Comparison of ENCODE assay signal across 8 cellular contexts in the genomic region with DNA sequence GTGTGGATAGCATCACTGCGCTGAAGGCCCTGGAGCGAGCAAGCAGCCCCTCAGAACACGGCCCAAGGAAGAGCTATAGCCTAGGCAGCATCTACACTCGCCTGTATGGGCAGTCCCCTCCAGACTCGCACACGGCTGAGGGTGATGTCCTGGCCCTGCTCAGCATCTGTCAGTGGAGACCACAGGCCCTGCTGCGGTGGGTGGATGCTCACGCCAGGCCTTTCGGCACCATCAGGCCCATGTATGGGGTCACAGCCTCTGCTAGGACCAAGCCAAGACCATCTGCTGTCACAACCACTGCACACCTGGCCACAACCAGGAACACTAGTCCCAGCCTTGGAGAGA. TPM values are rescaled to one million over a fixed set of nuclear protein-coding genes. Genes with fewer than 3 reads are reported as not detected.
DNase-seq lines count a peak whose midpoint lies in the region; ATAC-seq, FAIRE-seq and TF ChIP-seq lines count a peak whose summit lies in the region.

No MANE protein-coding gene starts in this region.

- H3K4me3 ChIP-seq in A673 (ENCODE audit: low read depth, low read length, poor library complexity, severe bottlenecking) = peak overlapping the region; percentile 44
- peak overlapping the region in 1 of 3 experiments; percentile 55 for H3K4me3 ChIP-seq in mammary epithelial cell (replicated peaks in 1 of 3; ENCODE audit: insufficient read depth in 1 of 3, low read depth in 2 of 3, low read length in 3 of 3)

- peaks cover 21 to 65% (median 58%) of the 10 kb centered on the region in 4 donors for H3K4me1 Mint-ChIP-seq in naive thymus-derived CD8-positive, alpha-beta T cell

- BruUV-seq in A673 (replicated peaks; lab: Mats Ljungman, UMichigan) (no TSS peak), mammary epithelial cell (replicated peaks; lab: Mats Ljungman, UMichigan) (no TSS peak)

- FAIRE-seq in HTR-8/SVneo (lab: Jason Lieb, UNC) (peak; percentile 9), urothelium cell line (lab: Jason Lieb, UNC) (no peak)

- DNase-seq in A673 (ENCODE audit: low spot score) (no peak), HTR-8/SVneo (ENCODE audit: insufficient read length, low spot score) (no peak), mammary epithelial cell (no peak), hypothalamus (lab: John Stamatoyannopoulos, UW) (no peak), urothelium cell line (ENCODE audit: low spot score) (no peak), NCI-H82 treated with DMSO at 0.1 percent for 48 hours (lab: John Stamatoyannopoulos, UW; ENCODE audit: unreplicated experiment) (no peak)
- no peak for DNase-seq in naive thymus-derived CD8-positive, alpha-beta T cell

- peaks cover 0 to 22% (median 0%) of the 10 kb centered on the region in 3 donors for H3K36me3 Mint-ChIP-seq in naive thymus-derived CD8-positive, alpha-beta T cell

- in situ Hi-C loops in mammary epithelial cell (cut with MboI; ENCODE audit: low sequenced_read_pairs in 2 of 2) = loop anchor here in 1 of 2 donors (5.0 to 25.0 kb wide), 2 partner anchors 90 to 195 kb away; a partner anchor contains a TSS

- H3K4me3 Mint-ChIP-seq in naive thymus-derived CD8-positive, alpha-beta T cell = peak overlapping the region; percentile 84 to 93 (median 90)

- intact Hi-C loops in A673 (cut with micrococcal nuclease; ENCODE audit: unreplicated experiment) = no loop called here
- intact Hi-C loops in mammary epithelial cell (cut with micrococcal nuclease) = loop anchor here (10.0 kb wide), 1 partner anchor 168 kb away; a partner anchor contains a TSS

- H3K79me2 ChIP-seq in mammary epithelial cell (ENCODE audit: insufficient read depth, low read length) = peaks cover 54% of the 10 kb centered on the region

- H2AFZ ChIP-seq in mammary epithelial cell (ENCODE audit: low read depth, low read length) = no peak overlapping the region

- dilution Hi-C loops in mammary epithelial cell (cut with HindIII; ENCODE audit: low sequenced_read_pairs) = no loop called here

- H3K27me3 Mint-ChIP-seq in naive thymus-derived CD8-positive, alpha-beta T cell = no peaks in the 10 kb centered on the region

- CTCF ChIA-PET in A673 (lab: Charles Lee) (no interaction called here), mammary epithelial cell (lab: Charles Lee; ENCODE audit: low non-redundant PET) (interaction anchor here (0.6 kb wide), 1 partner anchor 61 kb away, joined by 3 read pairs; no protein-coding TSS in a partner anchor)

- no peak for TF ChIP-seq CTCF in A673 (conservative IDR thresholded peaks at IDR 0.05; ENCODE audit: low read depth, low read length)
- TF ChIP-seq CTCF in mammary epithelial cell (conservative IDR thresholded peaks at IDR 0.05 in 1 of 2, IDR thresholded peaks at IDR 0.05 in 1 of 2; ENCODE audit: extremely low read depth in 1 of 2, insufficient read depth in 1 of 2, low read depth in 1 of 2, low read length in 2 of 2) = no peak

- no peak for ATAC-seq in naive thymus-derived CD8-positive, alpha-beta T cell
- ATAC-seq in HG03108 (IDR thresholded peaks at IDR 0.05; ENCODE audit: unreplicated experiment) = no peak

- H3K27me3 ChIP-seq in A673 (replicated peaks; ENCODE audit: insufficient read depth, low read depth, low read length, poor library complexity) (no peaks in the 10 kb centered on the region), mammary epithelial cell (ENCODE audit: insufficient read depth, low read length) (no peaks in the 10 kb centered on the region)

- H3K9me3 Mint-ChIP-seq in naive thymus-derived CD8-positive, alpha-beta T cell = no peaks in the 10 kb centered on the region

- peaks cover 4% of the 10 kb centered on the region for H3K36me3 ChIP-seq in A673 (ENCODE audit: insufficient read depth, low read length, poor library complexity, severe bottlenecking)
- peaks cover 3% of the 10 kb centered on the region for H3K36me3 ChIP-seq in mammary epithelial cell (ENCODE audit: insufficient read depth, low read length)

- H3K9me3 ChIP-seq in A673 (ENCODE audit: low read depth, low read length, poor library complexity, severe bottlenecking) = no peaks in the 10 kb centered on the region
- no peaks in the 10 kb centered on the region for H3K9me3 ChIP-seq in mammary epithelial cell (replicated peaks; ENCODE audit: insufficient read depth, low read length)

- POLR2A ChIA-PET in A673 (lab: Charles Lee; ENCODE audit: low non-redundant PET) = interaction anchor here (0.6 kb wide), 1 partner anchor 63 kb away, joined by 3 read pairs; no protein-coding TSS in a partner anchor
- POLR2A ChIA-PET in naive thymus-derived CD8-positive, alpha-beta T cell (lab: Charles Lee) = interaction anchor here (0.6 to 3.8 kb wide), 12 partner anchors 9 to 169 kb away, joined by 3 to 33 read pairs (median 8); a partner anchor contains a TSS

- peak overlapping the region; percentile 86 for H3K27ac ChIP-seq in A673 (ENCODE audit: low read depth, low read length, poor library complexity, severe bottlenecking)
- H3K27ac ChIP-seq in mammary epithelial cell (ENCODE audit: insufficient read depth, low read depth, low read length) = peak overlapping the region; percentile 99

- 76% methylated on average over 9 of the region's 9 CpGs for WGBS in mammary epithelial cell (ENCODE audit: low coverage, missing lambda C conversion rate)

- H4K20me1 ChIP-seq in mammary epithelial cell (ENCODE audit: insufficient read depth, low read length) = no peaks in the 10 kb centered on the region

- peak overlapping the region; percentile 92 for H3K4me2 ChIP-seq in mammary epithelial cell (ENCODE audit: insufficient read depth, low read depth, low read length)

- peak overlapping the region; percentile 79 to 100 (median 96) for H3K27ac Mint-ChIP-seq in naive thymus-derived CD8-positive, alpha-beta T cell

- H3K4me1 ChIP-seq in A673 (ENCODE audit: insufficient read depth, low read length, poor library complexity, severe bottlenecking) (peaks cover 12% of the 10 kb centered on the region), mammary epithelial cell (ENCODE audit: insufficient read depth, low read length) (peaks cover 33% of the 10 kb centered on the region)

- H3K9ac ChIP-seq in mammary epithelial cell (ENCODE audit: insufficient read depth, low read length) = peak overlapping the region; percentile 93

RNA-seq across cellular contexts. Expression of a gene that starts 20.5 kb away (rescaled TPM):
- 9.5 and 9.7 TPM in 2 replicates for total RNA-seq in A673 (2021)
- 10 to 100 TPM in 1 of 2 donors, 1 to 10 TPM in 1; 7.2 to 13.2 TPM for total RNA-seq in mammary epithelial cell
- polyA plus RNA-seq in mammary epithelial cell = 11.7 TPM
- polyA minus RNA-seq in mammary epithelial cell = 10.1 TPM
- 10 to 100 TPM; 13.2 to 13.5 TPM for total RNA-seq in naive thymus-derived CD8-positive, alpha-beta T cell
- polyA plus RNA-seq in naive thymus-derived CD8-positive, alpha-beta T cell = 10 to 100 TPM in 2 of 3 donors, 1 to 10 TPM in 1; 8.9 to 17.5 (median 13.1) TPM

RNA-seq across cellular contexts. Expression of a gene that starts 27.0 kb away (rescaled TPM):
- 118 and 152 TPM in 2 replicates for total RNA-seq in A673 (2021)
- 100 to 1,000 TPM in 1 of 2 donors, 10 to 100 TPM in 1; 80.5 to 270 TPM for total RNA-seq in mammary epithelial cell
- polyA plus RNA-seq in mammary epithelial cell = 224 TPM
- 32.7 TPM for polyA minus RNA-seq in mammary epithelial cell
- total RNA-seq in naive thymus-derived CD8-positive, alpha-beta T cell = 100 to 1,000 TPM; 274 to 291 TPM
- polyA plus RNA-seq in naive thymus-derived CD8-positive, alpha-beta T cell = 100 to 1,000 TPM; 714 to 931 (median 847) TPM

RNA-seq across cellular contexts. Expression of a gene that starts 27.2 kb away (rescaled TPM):
- total RNA-seq in A673 (2021) (11.7 and 11.8 TPM in 2 replicates), mammary epithelial cell (10 to 100 TPM; 25.6 to 27.3 TPM)
- 46.3 TPM for polyA plus RNA-seq in mammary epithelial cell
- polyA minus RNA-seq in mammary epithelial cell = 13.6 TPM
- 1 to 10 TPM; 4.6 to 4.7 TPM for total RNA-seq in naive thymus-derived CD8-positive, alpha-beta T cell
- polyA plus RNA-seq in naive thymus-derived CD8-positive, alpha-beta T cell = 10 to 100 TPM in 2 of 3 donors, 1 to 10 TPM in 1; 8.6 to 12.9 (median 11.8) TPM

RNA-seq across cellular contexts. Expression of a gene that starts 36.9 kb away (rescaled TPM):
- total RNA-seq in A673 (2021) = 61.8 and 63.5 TPM in 2 replicates
- total RNA-seq in mammary epithelial cell = 100 to 1,000 TPM in 1 of 2 donors, 10 to 100 TPM in 1; 56.0 to 124 TPM
- 114 TPM for polyA plus RNA-seq in mammary epithelial cell
- polyA minus RNA-seq in mammary epithelial cell = 136 TPM
- total RNA-seq in naive thymus-derived CD8-positive, alpha-beta T cell = 100 to 1,000 TPM; 176 to 186 TPM
- polyA plus RNA-seq in naive thymus-derived CD8-positive, alpha-beta T cell = 100 to 1,000 TPM; 341 to 364 (median 359) TPM

RNA-seq across cellular contexts. Expression of a gene that starts 37.2 kb away (rescaled TPM):
- total RNA-seq in A673 (2021) (24.6 and 38.0 TPM in 2 replicates), mammary epithelial cell (100 to 1,000 TPM; 163 to 195 TPM)
- 100 TPM for polyA plus RNA-seq in mammary epithelial cell
- 205 TPM for polyA minus RNA-seq in mammary epithelial cell
- total RNA-seq in naive thymus-derived CD8-positive, alpha-beta T cell = 1 to 10 TPM; 2.0 to 3.2 TPM
- polyA plus RNA-seq in naive thymus-derived CD8-positive, alpha-beta T cell = not detected
